8 cellular contexts compared by ENCODE assay signal in the genomic region with DNA sequence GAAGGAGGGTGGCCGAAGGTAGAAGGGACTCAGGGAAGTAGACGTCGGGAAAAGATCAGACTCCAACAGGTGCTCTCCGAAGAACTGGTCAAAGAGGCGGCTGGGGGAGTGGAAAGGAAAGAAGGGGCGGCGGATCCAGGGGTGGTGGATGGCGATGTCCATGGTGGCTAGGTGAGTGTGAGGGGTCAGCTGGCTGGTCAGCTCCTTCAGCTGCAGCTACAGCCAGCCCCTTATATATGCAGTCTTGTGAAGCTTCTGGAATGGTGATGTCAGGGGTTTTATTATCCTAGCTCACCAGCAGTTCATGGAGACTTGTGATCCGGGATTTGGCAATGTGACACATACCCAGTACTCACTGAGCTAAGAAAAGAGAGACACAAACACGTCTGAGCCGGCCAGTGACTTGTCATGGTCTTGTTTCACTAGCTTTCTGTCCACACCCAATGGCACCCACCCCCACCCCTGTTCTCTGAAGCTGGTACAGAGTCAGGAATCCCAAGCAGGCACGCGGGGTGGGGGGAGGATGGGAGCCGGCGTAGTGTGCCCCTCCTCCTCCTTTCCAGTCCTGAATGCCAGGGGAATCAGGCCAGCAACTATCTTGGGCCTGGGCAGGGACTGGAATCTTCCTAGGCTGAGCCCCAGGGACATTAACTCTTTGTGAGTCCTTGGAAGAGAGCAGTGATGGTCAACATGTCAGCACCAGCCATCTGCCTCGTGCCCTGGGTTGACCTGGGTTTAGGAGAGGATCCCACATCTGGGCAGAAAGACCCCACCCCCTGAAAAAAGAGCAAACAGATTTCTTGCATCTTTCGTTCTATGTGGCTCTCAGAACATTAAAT. TPM values are rescaled to one million over a fixed set of nuclear protein-coding genes. Genes with fewer than 3 reads are reported as not detected.
DNase-seq lines count a peak whose midpoint lies in the region; ATAC-seq and TF ChIP-seq lines count a peak whose summit lies in the region.

A gene with protein sequence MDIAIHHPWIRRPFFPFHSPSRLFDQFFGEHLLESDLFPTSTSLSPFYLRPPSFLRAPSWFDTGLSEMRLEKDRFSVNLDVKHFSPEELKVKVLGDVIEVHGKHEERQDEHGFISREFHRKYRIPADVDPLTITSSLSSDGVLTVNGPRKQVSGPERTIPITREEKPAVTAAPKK (minus strand): TSS at position 208 of the 839 bp plus-strand sequence. CDS start 46 bp downstream, at position 162.

- H3K9me3 ChIP-seq in hepatocyte (ENCODE audit: low read depth), result no peaks in the 10 kb centered on the region

- WGBS in hepatocyte (ENCODE audit: low lambda C conversion rate, missing lambda C conversion rate), result 60% methylated on average over 16 of the region's 17 CpGs

- no peaks in the 10 kb centered on the region for H4K20me1 ChIP-seq in hepatocyte (ENCODE audit: insufficient read depth, poor library complexity, severe bottlenecking)

- no peaks in the 10 kb centered on the region for H3K79me2 ChIP-seq in hepatocyte

- no peaks in the 10 kb centered on the region for H3K9me2 ChIP-seq in hepatocyte (replicated peaks; ENCODE audit: insufficient read depth)

- in situ Hi-C loops in astrocyte of the spinal cord (cut with HindIII; ENCODE audit: low sequenced_read_pairs) (no loop called here), GM13977 (cut with MboI; ENCODE audit: low pct_unique_long_range_greater_than_20kb, low sequenced_read_pairs, unreplicated experiment) (no loop called here)

- H3K36me3 ChIP-seq in hepatocyte (replicated peaks; ENCODE audit: insufficient read depth, low read depth), result no peaks in the 10 kb centered on the region

- H3K4me2 ChIP-seq in hepatocyte, result peak within 1 kb of the TSS; percentile 53

- H3K27me3 ChIP-seq in hepatocyte, result no peaks in the 10 kb centered on the region

- POLR2A ChIA-PET in naive thymus-derived CD8-positive, alpha-beta T cell (lab: Charles Lee), result no interaction called here

- peak; percentile 92 for DNase-seq in GM03348 (ENCODE audit: low spot score)
- DNase-seq in astrocyte of the spinal cord (ENCODE audit: low read depth, low spot score), result peak; percentile 49
- DNase-seq in hepatocyte (ENCODE audit: low spot score), result peak; percentile 88
- DNase-seq in retina, result peak; percentile 67
- no peak for DNase-seq in GM13977 (ENCODE audit: low spot score)
- no peak for DNase-seq in naive thymus-derived CD8-positive, alpha-beta T cell

- TF ChIP-seq CTCF in astrocyte of the spinal cord (IDR thresholded peaks at IDR 0.05; ENCODE audit: low read depth, low read length) (no peak), hepatocyte (IDR thresholded peaks at IDR 0.05; ENCODE audit: poor library complexity) (no peak), GM13977 (IDR thresholded peaks at IDR 0.05; ENCODE audit: extremely low read depth, insufficient read depth, missing control alignments) (no peak)

- no peaks in the 10 kb centered on the region for H3K9me3 Mint-ChIP-seq in naive thymus-derived CD8-positive, alpha-beta T cell

- H3K4me3 ChIP-seq in astrocyte of the spinal cord (ENCODE audit: low read depth, low read length), result peak within 1 kb of the TSS; percentile 12
- no peak within 1 kb of the TSS for H3K4me3 ChIP-seq in hepatocyte

- peaks cover 0 to 3% (median under 1%) of the 10 kb centered on the region in 4 donors for H3K4me1 Mint-ChIP-seq in naive thymus-derived CD8-positive, alpha-beta T cell

- peaks cover 0 to 4% (median 0%) of the 10 kb centered on the region in 3 donors for H3K36me3 Mint-ChIP-seq in naive thymus-derived CD8-positive, alpha-beta T cell

- H3K27ac ChIP-seq in hepatocyte, result peak within 1 kb of the TSS; percentile 63

- H3K27ac Mint-ChIP-seq in naive thymus-derived CD8-positive, alpha-beta T cell, result no peak within 1 kb of the TSS

- H3K4me3 Mint-ChIP-seq in naive thymus-derived CD8-positive, alpha-beta T cell, result no peak within 1 kb of the TSS

- ATAC-seq in HG02610 (IDR thresholded peaks at IDR 0.05; ENCODE audit: unreplicated experiment) (no peak), HG03135 (IDR thresholded peaks at IDR 0.05; ENCODE audit: unreplicated experiment) (no peak)
- ATAC-seq in naive thymus-derived CD8-positive, alpha-beta T cell, result no peak

- peaks cover 22% of the 10 kb centered on the region for H3K4me1 ChIP-seq in hepatocyte (ENCODE audit: insufficient read depth)

- H2AFZ ChIP-seq in hepatocyte, result peak within 1 kb of the TSS; percentile 18

- peaks cover 23 to 62% (median 39%) of the 10 kb centered on the region in 5 donors for H3K27me3 Mint-ChIP-seq in naive thymus-derived CD8-positive, alpha-beta T cell

RNA-seq across cellular contexts. Expression of the gene that starts here (rescaled TPM):
- total RNA-seq in hepatocyte, result 15.7 and 20.5 TPM in 2 replicates
- 64.8 and 123 TPM in 2 replicates for polyA plus RNA-seq in hepatocyte
- total RNA-seq in naive thymus-derived CD8-positive, alpha-beta T cell, result not detected
- not detected for polyA plus RNA-seq in naive thymus-derived CD8-positive, alpha-beta T cell

Comparison
In these comparisons a context has a peak if more than half of its experiments do, and no peak if none do; other contexts are left out.
1. RNA of the gene that starts here (total RNA-seq): 15.7 to 20.5 TPM in hepatocyte; not detected in naive thymus-derived CD8-positive, alpha-beta T cell; every median in the first group is over 10 times any median in the second.
2. RNA of the gene that starts here (polyA plus RNA-seq): 64.8 to 123 TPM in hepatocyte; not detected in naive thymus-derived CD8-positive, alpha-beta T cell; every median in the first group is over 10 times any median in the second.
3. DNase-seq: peak in GM03348 (single experiment), astrocyte of the spinal cord (single experiment), hepatocyte (single experiment) and retina (single experiment); none in GM13977 (single experiment) and naive thymus-derived CD8-positive, alpha-beta T cell (0 of 10).